8 cellular contexts compared by ENCODE assay signal in the genomic region with DNA sequence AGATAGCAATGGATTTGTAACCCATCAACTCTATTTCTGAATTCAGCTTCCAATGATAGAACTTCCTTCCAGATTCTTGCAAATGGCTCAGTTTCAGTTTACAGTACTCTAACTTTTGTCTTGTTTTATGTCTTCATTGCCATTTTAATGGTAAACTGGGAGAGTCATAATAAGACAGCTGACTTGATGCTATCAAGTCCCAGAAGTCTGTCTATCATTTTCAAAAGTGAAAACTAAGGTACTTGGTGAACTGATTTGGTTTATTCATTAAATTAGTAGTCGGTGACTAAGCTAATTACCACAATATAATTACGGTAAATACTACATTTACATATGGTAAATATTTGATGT. TPM values are rescaled to one million over a fixed set of nuclear protein-coding genes. Genes with fewer than 3 reads are reported as not detected.
DNase-seq lines count a peak whose midpoint lies in the region; ATAC-seq and TF ChIP-seq lines count a peak whose summit lies in the region.

No MANE protein-coding gene starts in this region.

- peak overlapping the region; percentile 12 for H3K4me3 ChIP-seq in AG04449 (ENCODE audit: low read depth, low read length)
- H3K4me3 ChIP-seq in thymus (ENCODE audit: low read length) = no peak overlapping the region

- H3K4me1 ChIP-seq in thymus (ENCODE audit: control insufficient read depth, insufficient read depth, low read length) = peaks cover 3% of the 10 kb centered on the region

- H3K27ac Mint-ChIP-seq in dendritic cell treated with granulocyte-macrophage colony-stimulating factor and Interleukin-4, amounts not matched to agents 40 ng/mL and 50 ng/mL, for 4 days = peak overlapping the region; percentile 92

- TF ChIP-seq CTCF in AG04449 (IDR thresholded peaks at IDR 0.05; ENCODE audit: insufficient read depth, low read length, missing control alignments) = no peak

- no peaks in the 10 kb centered on the region for H3K9me3 Mint-ChIP-seq in dendritic cell treated with granulocyte-macrophage colony-stimulating factor and Interleukin-4, amounts not matched to agents 40 ng/mL and 50 ng/mL, for 4 days

- H3K36me3 ChIP-seq in thymus (ENCODE audit: control insufficient read depth, insufficient read depth) = no peaks in the 10 kb centered on the region

- H3K4me3 Mint-ChIP-seq in dendritic cell treated with granulocyte-macrophage colony-stimulating factor and Interleukin-4, amounts not matched to agents 40 ng/mL and 50 ng/mL, for 4 days = peak overlapping the region; percentile 82

- H3K9me3 ChIP-seq in thymus (ENCODE audit: control insufficient read depth) = peaks cover 1% of the 10 kb centered on the region

- intact Hi-C loops in dendritic cell treated with granulocyte-macrophage colony-stimulating factor and Interleukin-4, amounts not matched to agents 40 ng/mL and 50 ng/mL, for 4 days (cut with micrococcal nuclease) = loop anchor here (5.0 kb wide), 2 partner anchors 76 to 96 kb away; no protein-coding TSS in a partner anchor

- DNase-seq in AG04449 (ENCODE audit: low read depth, low spot score) (no peak), hepatic stellate cell (ENCODE audit: low spot score) (no peak)
- no peak for DNase-seq in stimulated activated CD4-positive, alpha-beta T cell treated with anti-CD3 and anti-CD28 coated beads, Interleukin-4, amount 100 ng/mL, for 1 hour
- DNase-seq in stimulated activated naive CD4-positive, alpha-beta T cell treated with Interleukin-2 at 50 U/mL for 16 hours (lab: John Stamatoyannopoulos, UW) = no peak

- H3K27me3 ChIP-seq in thymus (ENCODE audit: control insufficient read depth, insufficient read depth) = no peaks in the 10 kb centered on the region

- CTCF ChIA-PET in AG04449 (lab: Yijun Ruan, JAX) = interaction anchor here (0.7 to 7.8 kb wide), 11 partner anchors 8 to 347 kb away, joined by 3 to 215 read pairs (median 4); no protein-coding TSS in a partner anchor

- peaks cover 7% of the 10 kb centered on the region for H3K4me1 Mint-ChIP-seq in dendritic cell treated with granulocyte-macrophage colony-stimulating factor and Interleukin-4, amounts not matched to agents 40 ng/mL and 50 ng/mL, for 4 days (ENCODE audit: low read depth)

- ATAC-seq in GM19438 (IDR thresholded peaks at IDR 0.05; ENCODE audit: low read depth, unreplicated experiment) (peak; percentile 49), HG03460 (IDR thresholded peaks at IDR 0.05; ENCODE audit: unreplicated experiment) (peak; percentile 51)

- WGBS in thymus = 97% methylated on average over 2 of the region's 2 CpGs

- H3K27ac ChIP-seq in thymus (ENCODE audit: low read depth) = peak overlapping the region; percentile 46

- POLR2A ChIA-PET in AG04449 (lab: Yijun Ruan, JAX) = interaction anchor here (0.7 to 1.2 kb wide), 4 partner anchors 12 to 201 kb away, joined by 3 to 5 read pairs (median 3); no protein-coding TSS in a partner anchor

- peaks cover 4% of the 10 kb centered on the region for H3K36me3 Mint-ChIP-seq in dendritic cell treated with granulocyte-macrophage colony-stimulating factor and Interleukin-4, amounts not matched to agents 40 ng/mL and 50 ng/mL, for 4 days (ENCODE audit: low read depth)

- H3K27me3 Mint-ChIP-seq in dendritic cell treated with granulocyte-macrophage colony-stimulating factor and Interleukin-4, amounts not matched to agents 40 ng/mL and 50 ng/mL, for 4 days = no peaks in the 10 kb centered on the region

RNA-seq across cellular contexts. Expression of gene RTKN2, which starts 25.0 kb away (rescaled TPM):
- polyA plus RNA-seq in thymus = 6.2 TPM
